ENCODE assay signal across 23 cellular contexts in the genomic region with DNA sequence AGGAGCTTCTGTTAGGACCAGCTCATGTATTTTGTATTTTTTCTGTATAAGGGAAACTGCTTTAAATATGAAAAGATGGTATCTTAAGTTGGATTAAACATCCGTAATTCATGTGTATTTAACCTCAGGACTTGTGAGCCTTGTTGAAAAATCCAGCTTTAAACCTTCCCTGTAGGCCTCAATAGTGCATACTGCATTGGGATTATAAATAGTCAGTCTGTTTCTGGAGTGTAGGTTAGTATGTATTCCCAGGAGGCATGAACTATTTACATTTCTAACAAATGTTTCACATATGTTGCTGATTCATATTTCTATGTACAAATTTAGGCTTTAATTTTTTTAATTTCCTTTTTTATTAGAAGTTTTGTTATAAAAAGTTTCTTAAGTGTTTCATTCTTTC.
DNase-seq lines count a peak whose midpoint lies in the region; ATAC-seq and TF ChIP-seq lines count a peak whose summit lies in the region.
"Had no signal": no experiment of that assay in that cellular context is flagged by ENCODE, and none has a peak within 500 bp of the region (broad histone marks: within the 10 kb centered on the region; RNA-seq: fewer than 3 reads in every experiment).

No MANE protein-coding gene starts in this region.

- peak overlapping the region; percentile 87 for H3K27ac Mint-ChIP-seq in stimulated activated memory B cell treated with anti-CD40 and anti-IgM and Interleukin-4, amounts not matched to agents 10 μg/mL and 1 μg/mL and 100 μg/mL, for 72 hours
- no peak overlapping the region for H3K27ac Mint-ChIP-seq in activated T-cell treated with anti-CD3 and anti-CD28 coated beads, Interleukin-2, amount 50 U/mL, for 72 hours

- H3K4me3 Mint-ChIP-seq in stimulated activated memory B cell treated with anti-CD40 and anti-IgM and Interleukin-4, amounts not matched to agents 10 μg/mL and 1 μg/mL and 100 μg/mL, for 72 hours = no peak overlapping the region
- H3K4me3 Mint-ChIP-seq in activated T-cell treated with anti-CD3 and anti-CD28 coated beads, Interleukin-2, amount 50 U/mL, for 72 hours = no peak overlapping the region

- H3K9me3 Mint-ChIP-seq in stimulated activated memory B cell treated with anti-CD40 and anti-IgM and Interleukin-4, amounts not matched to agents 10 μg/mL and 1 μg/mL and 100 μg/mL, for 72 hours = peaks cover 6% of the 10 kb centered on the region
- peaks cover 0 to 2% of the 10 kb centered on the region in 2 donors for H3K9me3 Mint-ChIP-seq in activated T-cell treated with anti-CD3 and anti-CD28 coated beads, Interleukin-2, amount 50 U/mL, for 72 hours
- H3K9me3 Mint-ChIP-seq: activated T-helper 17 cell treated with anti-CD3 and anti-CD28 coated beads, Interleukin-2, amount 50 U/mL, for 72 hours; stimulated activated effector memory CD8-positive, alpha-beta T cell treated with anti-CD3 and anti-CD28 coated beads, Interleukin-12 subunit alpha, Interleukin-12 subunit beta, amount 100 ng/mL, for 72 hours had no signal

- peaks cover 39% of the 10 kb centered on the region for H3K79me2 ChIP-seq in SK-N-SH (ENCODE audit: insufficient read depth)

- H3F3A ChIP-seq in SK-N-SH (replicated peaks; ENCODE audit: insufficient read depth) = peaks cover 36% of the 10 kb centered on the region

- H3K36me3 ChIP-seq in SK-N-SH (replicated peaks in 1 of 2; ENCODE audit: control insufficient read depth in 1 of 2, insufficient read depth in 2 of 2, low read length in 1 of 2) = peaks cover 0 to 3% of the 10 kb centered on the region in 2 experiments
- H3K36me3 ChIP-seq: HAP-1, MG63, sigmoid colon, upper lobe of right lung had no signal

- TF ChIP-seq CTCF in SK-N-SH (IDR thresholded peaks at IDR 0.05) (no peak), choroid plexus epithelial cell (conservative IDR thresholded peaks at IDR 0.05; ENCODE audit: low read depth, low read length) (no peak)

- peak overlapping the region in 1 of 2 experiments; percentile 91; a peak in 2 of 4 replicates for H3K27ac ChIP-seq in SK-N-SH (ENCODE audit: low read depth in 2 of 2, low read length in 1 of 2)
- H3K27ac ChIP-seq: body of pancreas, HL-60, sigmoid colon, upper lobe of right lung had no signal

- no peak overlapping the region; the same call in 1 of the 2 replicates for H3K4me2 ChIP-seq in SK-N-SH

- no peak overlapping the region; the same call in 1 of the 2 replicates for H3K9ac ChIP-seq in SK-N-SH

- 73% methylated on average over 1 of the region's 1 CpG for WGBS in SK-N-SH (ENCODE audit: low lambda C conversion rate)

- no peaks in the 10 kb centered on the region for H3K27me3 ChIP-seq in SK-N-SH (ENCODE audit: insufficient read depth)
- H3K27me3 ChIP-seq: body of pancreas, MG63, sigmoid colon, upper lobe of right lung had no signal

- DNase-seq in SK-N-SH (no peak), NCI-H526 treated with DMSO at 0.1 percent for 48 hours (lab: John Stamatoyannopoulos, UW) (peak; percentile 24), choroid plexus epithelial cell (ENCODE audit: low read depth) (peak; percentile 41), AG08396 (ENCODE audit: low spot score) (no peak)
- no peak for DNase-seq in activated T-cell treated with anti-CD3 and anti-CD28 coated beads, Interleukin-2, amount 50 U/mL, for 72 hours
- DNase-seq: activated CD4-positive, alpha-beta T cell treated with anti-CD3 and anti-CD28 coated beads, Interleukin-2, amount 50 U/mL, for 48 hours; body of pancreas; effector CD4-positive, alpha-beta T cell; foreskin melanocyte; mammary epithelial cell; MG63; NCI-H1930; nucleus accumbens; SIG-M5; sigmoid colon; upper lobe of right lung had no signal

- no peaks in the 10 kb centered on the region for H3K27me3 Mint-ChIP-seq in stimulated activated memory B cell treated with anti-CD40 and anti-IgM and Interleukin-4, amounts not matched to agents 10 μg/mL and 1 μg/mL and 100 μg/mL, for 72 hours
- H3K27me3 Mint-ChIP-seq in activated T-cell treated with anti-CD3 and anti-CD28 coated beads, Interleukin-2, amount 50 U/mL, for 72 hours (ENCODE audit: low read depth) = no peaks in the 10 kb centered on the region
- H3K27me3 Mint-ChIP-seq: activated T-helper 17 cell treated with anti-CD3 and anti-CD28 coated beads, Interleukin-2, amount 50 U/mL, for 72 hours had no signal

- no peak for TF ChIP-seq RAD21 in SK-N-SH (IDR thresholded peaks at IDR 0.05; ENCODE audit: low read length)

- ATAC-seq in SK-N-SH treated with all-trans-retinoic acid at 6 μM for 48 hours = peak; percentile 22; the same call in 1 of the 3 replicates
- no peak for ATAC-seq in stimulated activated memory B cell treated with anti-CD40 and anti-IgM and Interleukin-4, amounts not matched to agents 10 μg/mL and 1 μg/mL and 100 μg/mL, for 72 hours
- no peak for ATAC-seq in activated CD4-positive, CD25-positive, alpha-beta regulatory T cell treated with anti-CD3 and anti-CD28 coated beads, Interleukin-2, amount 50 U/mL, for 24 hours
- ATAC-seq in activated T-cell treated with anti-CD3 and anti-CD28 coated beads, Interleukin-2, amount 50 U/mL, for 72 hours (replicated peaks in 1 of 2) = no peak
- ATAC-seq: body of pancreas; stimulated activated effector memory CD8-positive, alpha-beta T cell treated with anti-CD3 and anti-CD28 coated beads, Interleukin-12 subunit alpha, Interleukin-12 subunit beta, amount 100 ng/mL, for 72 hours; upper lobe of right lung had no signal

- H3K4me3 ChIP-seq in SK-N-SH (ENCODE audit: low read depth in 2 of 2, low read length in 1 of 2) = no peak overlapping the region
- H3K4me3 ChIP-seq in choroid plexus epithelial cell (ENCODE audit: low read depth, low read length) = no peak overlapping the region
- H3K4me3 ChIP-seq: body of pancreas, HAP-1, MG63, sigmoid colon, upper lobe of right lung had no signal

- H3K9me2 ChIP-seq in SK-N-SH = no peaks in the 10 kb centered on the region

- TF ChIP-seq EP300 in SK-N-SH (IDR thresholded peaks at IDR 0.05; ENCODE audit: borderline replicate concordance in 1 of 2, low read depth in 1 of 2, low read length in 1 of 2) = no peak

- H3K36me3 Mint-ChIP-seq in stimulated activated memory B cell treated with anti-CD40 and anti-IgM and Interleukin-4, amounts not matched to agents 10 μg/mL and 1 μg/mL and 100 μg/mL, for 72 hours = peaks cover 32% of the 10 kb centered on the region
- peaks cover 7 to 8% of the 10 kb centered on the region in 2 donors for H3K36me3 Mint-ChIP-seq in activated T-cell treated with anti-CD3 and anti-CD28 coated beads, Interleukin-2, amount 50 U/mL, for 72 hours (ENCODE audit: insufficient read depth in 2 of 2)

- no peaks in the 10 kb centered on the region for H4K20me1 ChIP-seq in SK-N-SH (ENCODE audit: insufficient read depth)

- H3K9me3 ChIP-seq in SK-N-SH = no peaks in the 10 kb centered on the region
- H3K9me3 ChIP-seq: body of pancreas, HAP-1, MG63, sigmoid colon, upper lobe of right lung had no signal

- H3K4me1 ChIP-seq in SK-N-SH (ENCODE audit: control insufficient read depth in 1 of 2, insufficient read depth in 2 of 2, low read depth in 1 of 2, low read length in 1 of 2) = peaks cover 0 to 20% of the 10 kb centered on the region in 2 experiments; a peak in 2 of 4 replicates
- H3K4me1 ChIP-seq: upper lobe of right lung had no signal

- POLR2A ChIA-PET in SK-N-SH (lab: Yijun Ruan, JAX) = no interaction called here

- H2AFZ ChIP-seq in SK-N-SH (ENCODE audit: low read depth) = no peak overlapping the region

- H3K4me1 Mint-ChIP-seq in stimulated activated memory B cell treated with anti-CD40 and anti-IgM and Interleukin-4, amounts not matched to agents 10 μg/mL and 1 μg/mL and 100 μg/mL, for 72 hours = peaks cover 54% of the 10 kb centered on the region
- H3K4me1 Mint-ChIP-seq in activated T-cell treated with anti-CD3 and anti-CD28 coated beads, Interleukin-2, amount 50 U/mL, for 72 hours (ENCODE audit: low read depth) = peaks cover 39% of the 10 kb centered on the region

- CTCF ChIA-PET in SK-N-SH (lab: Yijun Ruan, JAX) = interaction anchor here (0.6 to 1.7 kb wide), 4 partner anchors 8 to 411 kb away, joined by 3 to 5 read pairs (median 4); no protein-coding TSS in a partner anchor

TF ChIP-seq in SK-N-SH treated with all-trans-retinoic acid at 6 μM for 48 hours, 23 proteins besides CTCF, POLR2A, EP300 and RAD21 (continues in another document):
- TF ChIP-seq TOX (CRISPR knock-in tag; IDR thresholded peaks at IDR 0.05; ENCODE audit: borderline replicate concordance) (no peak), GLIS3 (CRISPR knock-in tag; IDR thresholded peaks at IDR 0.05) (no peak), ZNF565 (CRISPR knock-in tag; conservative IDR thresholded peaks at IDR 0.05; ENCODE audit: low read depth) (no peak)
- TF ChIP-seq, protein P1, sequence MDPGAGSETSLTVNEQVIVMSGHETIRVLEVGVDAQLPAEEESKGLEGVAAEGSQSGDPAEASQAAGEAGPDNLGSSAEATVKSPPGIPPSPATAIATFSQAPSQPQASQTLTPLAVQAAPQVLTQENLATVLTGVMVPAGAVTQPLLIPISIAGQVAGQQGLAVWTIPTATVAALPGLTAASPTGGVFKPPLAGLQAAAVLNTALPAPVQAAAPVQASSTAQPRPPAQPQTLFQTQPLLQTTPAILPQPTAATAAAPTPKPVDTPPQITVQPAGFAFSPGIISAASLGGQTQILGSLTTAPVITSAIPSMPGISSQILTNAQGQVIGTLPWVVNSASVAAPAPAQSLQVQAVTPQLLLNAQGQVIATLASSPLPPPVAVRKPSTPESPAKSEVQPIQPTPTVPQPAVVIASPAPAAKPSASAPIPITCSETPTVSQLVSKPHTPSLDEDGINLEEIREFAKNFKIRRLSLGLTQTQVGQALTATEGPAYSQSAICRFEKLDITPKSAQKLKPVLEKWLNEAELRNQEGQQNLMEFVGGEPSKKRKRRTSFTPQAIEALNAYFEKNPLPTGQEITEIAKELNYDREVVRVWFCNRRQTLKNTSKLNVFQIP (CRISPR knock-in tag; IDR thresholded peaks at IDR 0.05; ENCODE audit: borderline replicate concordance, low read depth) = no peak

TF ChIP-seq in SK-N-SH, 30 proteins besides CTCF, POLR2A, EP300 and RAD21 (continues in another document):
- no peak for TF ChIP-seq GATA2 (CRISPR knock-in tag; IDR thresholded peaks at IDR 0.05)
- no peak for TF ChIP-seq RFX5 (IDR thresholded peaks at IDR 0.05; ENCODE audit: low read length)
- TF ChIP-seq SMC3 (IDR thresholded peaks at IDR 0.05; ENCODE audit: low read depth, low read length) = no peak

Comparison
In these comparisons a context has a peak if more than half of its experiments do, and no peak if none do; other contexts are left out.
1. DNase-seq: peak in NCI-H526 treated with DMSO at 0.1 percent for 48 hours (single experiment) and choroid plexus epithelial cell (single experiment); none in SK-N-SH (single experiment), AG08396 (single experiment) and activated T-cell treated with anti-CD3 and anti-CD28 coated beads, Interleukin-2, amount 50 U/mL, for 72 hours (0 of 2).